ENCODE assay signal across 8 cellular contexts in the genomic region with DNA sequence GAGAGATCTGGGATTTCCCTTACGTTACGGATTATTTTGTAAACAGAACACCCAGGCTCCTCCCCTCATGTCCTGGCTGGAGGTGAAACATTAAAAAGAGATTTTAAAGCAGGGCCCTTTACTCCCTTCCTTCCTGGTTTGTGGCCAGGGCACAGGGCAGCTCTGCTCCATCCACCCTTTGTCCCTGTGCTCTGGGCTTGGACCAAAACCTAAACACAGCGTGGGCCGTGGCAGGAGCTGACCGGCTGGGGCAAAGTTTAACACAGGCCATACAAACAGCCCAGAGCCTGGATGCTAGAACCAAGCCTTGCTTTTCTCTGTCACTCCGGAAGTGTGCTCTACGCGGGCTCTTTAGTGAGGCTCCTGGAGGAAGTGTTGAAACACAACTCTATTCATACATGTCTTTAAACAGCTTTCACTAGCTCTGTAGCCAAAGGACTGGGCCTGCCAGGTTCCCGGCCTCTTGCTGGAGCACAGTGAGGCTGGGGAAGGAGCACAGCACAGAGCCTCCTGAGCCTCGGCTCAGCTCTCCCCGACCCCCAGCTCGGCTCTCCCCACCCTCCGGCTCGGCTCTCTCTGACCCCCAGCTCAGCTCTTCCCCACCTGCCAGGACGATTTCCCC.
DNase-seq lines count a peak whose midpoint lies in the region; ATAC-seq and TF ChIP-seq lines count a peak whose summit lies in the region.

No MANE protein-coding gene starts in this region.

- H3K36me3 ChIP-seq in hepatocyte (replicated peaks; ENCODE audit: insufficient read depth, low read depth) = no peaks in the 10 kb centered on the region

- H3K9me3 Mint-ChIP-seq in stimulated activated naive B cell treated with anti-CD40 and anti-IgM and Interleukin-4, amounts not matched to agents 10 μg/mL and 1 μg/mL and 100 μg/mL, for 72 hours = no peaks in the 10 kb centered on the region

- H3K9me3 ChIP-seq in hepatocyte (ENCODE audit: low read depth) = no peaks in the 10 kb centered on the region

- WGBS in hepatocyte (ENCODE audit: low lambda C conversion rate, missing lambda C conversion rate) = 66% methylated on average over 15 of the region's 15 CpGs

- no peak for TF ChIP-seq CTCF in hepatocyte (IDR thresholded peaks at IDR 0.05; ENCODE audit: poor library complexity)

- H3K4me3 ChIP-seq in hepatocyte = no peak overlapping the region

- peak overlapping the region; percentile 8 to 77 for H3K4me3 Mint-ChIP-seq in stimulated activated naive B cell treated with anti-CD40 and anti-IgM and Interleukin-4, amounts not matched to agents 10 μg/mL and 1 μg/mL and 100 μg/mL, for 72 hours

- peak overlapping the region; percentile 97 for H3K27ac Mint-ChIP-seq in stimulated activated naive B cell treated with anti-CD40 and anti-IgM and Interleukin-4, amounts not matched to agents 10 μg/mL and 1 μg/mL and 100 μg/mL, for 72 hours

- H4K20me1 ChIP-seq in hepatocyte (ENCODE audit: insufficient read depth, poor library complexity, severe bottlenecking) = no peaks in the 10 kb centered on the region

- H3K27me3 Mint-ChIP-seq in stimulated activated naive B cell treated with anti-CD40 and anti-IgM and Interleukin-4, amounts not matched to agents 10 μg/mL and 1 μg/mL and 100 μg/mL, for 72 hours = peaks cover under 1 to 6% of the 10 kb centered on the region in 2 donors

- peak overlapping the region; percentile 76 for H3K27ac ChIP-seq in hepatocyte

- ATAC-seq in stimulated activated naive B cell treated with anti-CD40 and anti-IgM and Interleukin-4, amounts not matched to agents 10 μg/mL and 1 μg/mL and 100 μg/mL, for 72 hours (replicated peaks) = peak; percentile 33 to 67
- no peak for ATAC-seq in GM18511 (IDR thresholded peaks at IDR 0.05; ENCODE audit: unreplicated experiment)

- no peak overlapping the region for H3K4me2 ChIP-seq in hepatocyte

- H3K79me2 ChIP-seq in hepatocyte = no peaks in the 10 kb centered on the region

- H3K9me2 ChIP-seq in hepatocyte (replicated peaks; ENCODE audit: insufficient read depth) = no peaks in the 10 kb centered on the region

- H3K27me3 ChIP-seq in hepatocyte = no peaks in the 10 kb centered on the region

- peaks cover 0 to 3% of the 10 kb centered on the region in 2 donors for H3K36me3 Mint-ChIP-seq in stimulated activated naive B cell treated with anti-CD40 and anti-IgM and Interleukin-4, amounts not matched to agents 10 μg/mL and 1 μg/mL and 100 μg/mL, for 72 hours

- no peak overlapping the region for H2AFZ ChIP-seq in hepatocyte

- DNase-seq in KG1 (lab: John Stamatoyannopoulos, UW) (peak; percentile 18), hepatocyte (ENCODE audit: low spot score) (peak; percentile 65), DMS 273 treated with DMSO at 0.1 percent for 48 hours (lab: John Stamatoyannopoulos, UW) (no peak), NCI-H1092 treated with DMSO at 0.1 percent for 48 hours (lab: John Stamatoyannopoulos, UW) (no peak), NCI-H2196 treated with DMSO at 0.1 percent for 48 hours (lab: John Stamatoyannopoulos, UW; ENCODE audit: unreplicated experiment) (no peak)
- peak; percentile 45 for DNase-seq in activated naive CD4-positive, alpha-beta T cell treated with Interleukin-2 at 50 U/mL for 16 hours
- no peak for DNase-seq in stimulated activated naive B cell treated with anti-CD40 and anti-IgM and Interleukin-4, amounts not matched to agents 10 μg/mL and 1 μg/mL and 100 μg/mL, for 72 hours

- H3K4me1 Mint-ChIP-seq in stimulated activated naive B cell treated with anti-CD40 and anti-IgM and Interleukin-4, amounts not matched to agents 10 μg/mL and 1 μg/mL and 100 μg/mL, for 72 hours = peaks cover 9 to 21% of the 10 kb centered on the region in 2 donors

- peaks cover 6% of the 10 kb centered on the region for H3K4me1 ChIP-seq in hepatocyte (ENCODE audit: insufficient read depth)

Comparison
In these comparisons a context has a peak if more than half of its experiments do, and no peak if none do; other contexts are left out.
1. DNase-seq: peak in KG1 (single experiment), activated naive CD4-positive, alpha-beta T cell treated with Interleukin-2 at 50 U/mL for 16 hours (single experiment) and hepatocyte (single experiment); none in stimulated activated naive B cell treated with anti-CD40 and anti-IgM and Interleukin-4, amounts not matched to agents 10 μg/mL and 1 μg/mL and 100 μg/mL, for 72 hours (single experiment), DMS 273 treated with DMSO at 0.1 percent for 48 hours (single experiment), NCI-H1092 treated with DMSO at 0.1 percent for 48 hours (single experiment) and NCI-H2196 treated with DMSO at 0.1 percent for 48 hours (single experiment).